In the genomic region with DNA sequence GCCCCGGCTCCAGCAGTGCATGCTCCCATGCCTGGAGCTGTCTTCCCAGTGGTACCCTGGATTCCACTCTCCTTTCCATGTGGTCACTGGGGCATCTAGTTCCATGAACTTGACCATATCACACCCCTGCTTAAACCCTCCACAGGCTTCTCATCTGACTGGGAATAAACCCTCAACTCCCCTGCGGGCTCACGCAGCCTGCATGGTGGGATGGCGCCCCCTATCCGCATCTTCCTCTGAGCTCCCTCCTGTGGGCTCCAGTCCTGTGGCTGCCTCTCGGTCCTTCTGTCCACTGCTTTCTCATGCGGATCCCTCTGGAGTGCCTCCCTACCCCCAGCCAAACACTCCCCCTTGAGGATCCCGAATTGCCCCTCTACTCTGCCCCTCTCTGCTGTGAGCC, we compare ENCODE assay signal across 8 cellular contexts. TPM values are rescaled to one million over a fixed set of nuclear protein-coding genes. Genes with fewer than 3 reads are reported as not detected.
DNase-seq lines count a peak whose midpoint lies in the region; ATAC-seq and TF ChIP-seq lines count a peak whose summit lies in the region.

No MANE protein-coding gene starts in this region.

- 69% methylated on average over 8 of the region's 8 CpGs for WGBS in esophagus muscularis mucosa

- DNase-seq in AG20443 (ENCODE audit: low spot score) = peak; percentile 38
- DNase-seq in T-helper 17 cell = no peak
- DNase-seq in foreskin fibroblast = peak in 1 of 2 donors; percentile 55
- DNase-seq in uterus = no peak
- no peak for DNase-seq in NCI-H1417 treated with DMSO at 0.1 percent for 48 hours (lab: John Stamatoyannopoulos, UW)
- no peak for DNase-seq in esophagus muscularis mucosa (ENCODE audit: extremely low spot score)

- H3K27me3 ChIP-seq in uterus = no peaks in the 10 kb centered on the region
- H3K27me3 ChIP-seq in esophagus muscularis mucosa = peaks cover 0 to 21% (median 0%) of the 10 kb centered on the region in 4 donors

- no peak overlapping the region for H3K4me3 Mint-ChIP-seq in T-helper 17 cell

- H3K27me3 Mint-ChIP-seq in T-helper 17 cell = peaks cover 11% of the 10 kb centered on the region

- TF ChIP-seq EP300 in esophagus muscularis mucosa (IDR thresholded peaks at IDR 0.05) = no peak

- H3K36me3 ChIP-seq in uterus = no peaks in the 10 kb centered on the region
- H3K36me3 ChIP-seq in esophagus muscularis mucosa = peaks cover 0 to 47% (median 7%) of the 10 kb centered on the region in 4 donors

- H3K4me3 ChIP-seq in GM12875 (ENCODE audit: low read depth, low read length) (no peak overlapping the region), foreskin fibroblast (ENCODE audit: low read depth in 1 of 2, low read length in 2 of 2) (no peak overlapping the region), uterus (no peak overlapping the region), esophagus muscularis mucosa (no peak overlapping the region)

- TF ChIP-seq POLR2A in uterus (IDR thresholded peaks at IDR 0.05) (no peak), esophagus muscularis mucosa (IDR thresholded peaks at IDR 0.05; ENCODE audit: low read depth) (no peak)

- intact Hi-C loops in uterus (cut with DNase I; ENCODE audit: low total_unique reads) = no loop called here
- intact Hi-C loops in esophagus muscularis mucosa (cut with DNase I) = no loop called here

- H3K4me1 Mint-ChIP-seq in T-helper 17 cell = peaks cover 5% of the 10 kb centered on the region

- H3K27ac Mint-ChIP-seq in T-helper 17 cell = peak overlapping the region; percentile 54

- no peak for ATAC-seq in T-helper 17 cell
- no peak for ATAC-seq in activated CD4-positive, CD25-positive, alpha-beta regulatory T cell treated with anti-CD3 and anti-CD28 coated beads, Interleukin-2, amount 50 U/mL, for 24 hours

- H3K4me1 ChIP-seq in uterus (no peaks in the 10 kb centered on the region), esophagus muscularis mucosa (peaks cover 0 to 16% (median 2%) of the 10 kb centered on the region in 4 donors)

- H3K36me3 Mint-ChIP-seq in T-helper 17 cell (ENCODE audit: low read depth) = no peaks in the 10 kb centered on the region

- TF ChIP-seq CTCF in GM12875 (IDR thresholded peaks at IDR 0.05; ENCODE audit: borderline replicate concordance, insufficient read depth, low read depth, low read length) (peak; percentile 35; the same call in 1 of the 2 replicates), foreskin fibroblast (IDR thresholded peaks at IDR 0.05; ENCODE audit: low read depth, low read length) (peak; percentile 19), uterus (IDR thresholded peaks at IDR 0.05) (peak in 1 of 4 experiments; percentile 8), esophagus muscularis mucosa (IDR thresholded peaks at IDR 0.05) (peak in 1 of 3 experiments; percentile 7)

- H3K27ac ChIP-seq in uterus (no peak overlapping the region), esophagus muscularis mucosa (replicated peaks in 1 of 4) (no peak overlapping the region)

- H3K9me3 ChIP-seq in T-helper 17 cell (ENCODE audit: control insufficient read depth, low read length, poor library complexity, severe bottlenecking) = no peaks in the 10 kb centered on the region
- H3K9me3 ChIP-seq in uterus = no peaks in the 10 kb centered on the region
- H3K9me3 ChIP-seq in esophagus muscularis mucosa = no peaks in the 10 kb centered on the region

RNA-seq across cellular contexts. Expression of a gene that starts 41.4 kb away (rescaled TPM):
- 10 to 100 TPM; 12.8 to 17.8 TPM for total RNA-seq in T-helper 17 cell
- total RNA-seq in uterus = 10 to 100 TPM in 2 of 4 donors, 1 to 10 TPM in 2; 6.7 to 29.7 (median 17.3) TPM
- total RNA-seq in esophagus muscularis mucosa = 10 to 100 TPM; 19.9 to 32.8 (median 28.0) TPM
